ENCODE assay signal across 1 cellular context in genomic region chr22:19745155-19746133, GRCh38.
TF ChIP-seq lines count a peak whose summit lies in the region.

No MANE protein-coding gene starts in this region.

TF ChIP-seq in K562, 482 proteins besides CTCF, POLR2A, EP300 and RAD21 (continues in another document):
- TF ChIP-seq AFF4 (CRISPR knock-in tag; IDR thresholded peaks at IDR 0.05): no peak
- no peak for TF ChIP-seq NCOA2 (IDR thresholded peaks at IDR 0.05; ENCODE audit: partially characterized antibody in 2 of 2)
- TF ChIP-seq ZNF76 (CRISPR knock-in tag; IDR thresholded peaks at IDR 0.05; ENCODE audit: borderline replicate concordance): no peak
- TF ChIP-seq E2F6 (IDR thresholded peaks at IDR 0.05; ENCODE audit: borderline replicate concordance in 1 of 2, extremely low read depth in 1 of 2, insufficient read depth in 1 of 2, insufficient read length in 1 of 2, low read depth in 1 of 2, low read length in 1 of 2, poor library complexity in 1 of 2, severe bottlenecking in 1 of 2): peak in 1 of 2 experiments; percentile 50
- peak; percentile 24; the same call in 1 of the 2 replicates for TF ChIP-seq ETS1 (conservative IDR thresholded peaks at IDR 0.05; ENCODE audit: control insufficient read depth, low read depth, low read length)
- TF ChIP-seq EWSR1 (IDR thresholded peaks at IDR 0.05; ENCODE audit: borderline replicate concordance, low read depth, partially characterized antibody): no peak
- TF ChIP-seq HES1 (IDR thresholded peaks at IDR 0.05; ENCODE audit: low read depth): no peak
- TF ChIP-seq CHD4 (IDR thresholded peaks at IDR 0.05; ENCODE audit: insufficient read depth, insufficient replicate concordance, low read depth, low read length, poor library complexity, severe bottlenecking): peak; percentile 55
- no peak for TF ChIP-seq MBD2 (IDR thresholded peaks at IDR 0.05; ENCODE audit: borderline replicate concordance, low read depth)
- TF ChIP-seq NFXL1 (CRISPR knock-in tag; IDR thresholded peaks at IDR 0.05): no peak
- no peak for TF ChIP-seq PHTF2 (CRISPR knock-in tag; IDR thresholded peaks at IDR 0.05)
- TF ChIP-seq HDAC6 (IDR thresholded peaks at IDR 0.05; ENCODE audit: low read depth, low read length): no peak
- no peak for TF ChIP-seq AFF1 (IDR thresholded peaks at IDR 0.05; ENCODE audit: low read depth in 1 of 2, partially characterized antibody in 2 of 2)
- TF ChIP-seq PURB (CRISPR knock-in tag; IDR thresholded peaks at IDR 0.05; ENCODE audit: low read depth): no peak
- no peak for TF ChIP-seq ZBTB33 (CRISPR knock-in tag; IDR thresholded peaks at IDR 0.05)
- TF ChIP-seq TFE3 (CRISPR knock-in tag; IDR thresholded peaks at IDR 0.05): no peak
- no peak for TF ChIP-seq MEF2A (IDR thresholded peaks at IDR 0.05; ENCODE audit: control insufficient read depth, low read depth, low read length)
- TF ChIP-seq HNRNPLL (IDR thresholded peaks at IDR 0.05; ENCODE audit: low read depth, low read length, poor library complexity, severe bottlenecking): no peak
- no peak for TF ChIP-seq DEAF1 (CRISPR knock-in tag; IDR thresholded peaks at IDR 0.05)
- no peak for TF ChIP-seq DPF2 (IDR thresholded peaks at IDR 0.05)
- no peak for TF ChIP-seq E4F1 (CRISPR knock-in tag; IDR thresholded peaks at IDR 0.05; ENCODE audit: borderline replicate concordance)
- TF ChIP-seq ILK (tag; IDR thresholded peaks at IDR 0.05; ENCODE audit: borderline replicate concordance, low read depth): no peak
- TF ChIP-seq ZNF586 (CRISPR knock-in tag; conservative IDR thresholded peaks at IDR 0.05): no peak
- TF ChIP-seq CEBPB (tag; IDR thresholded peaks at IDR 0.05): no peak
- TF ChIP-seq RBM14 (IDR thresholded peaks at IDR 0.05; ENCODE audit: borderline replicate concordance, insufficient read depth, low read depth, low read length): 0 out of 2 replicates have a peak, but pooled peaks have one; percentile 25
- no peak for TF ChIP-seq MTA1 (IDR thresholded peaks at IDR 0.05; ENCODE audit: borderline replicate concordance)
- no peak for TF ChIP-seq NR2C2 (CRISPR knock-in tag; IDR thresholded peaks at IDR 0.05)
- TF ChIP-seq NR2C2 (tag; IDR thresholded peaks at IDR 0.05): no peak
- TF ChIP-seq NCOA1 (IDR thresholded peaks at IDR 0.05; ENCODE audit: low read depth): no peak
- peak; percentile 83; the same call in 1 of the 2 replicates for TF ChIP-seq THAP12 (CRISPR knock-in tag; IDR thresholded peaks at IDR 0.05)
- TF ChIP-seq HNRNPL (IDR thresholded peaks at IDR 0.05; ENCODE audit: low read depth, low read length): peak; percentile 74; the same call in 1 of the 2 replicates
- no peak for TF ChIP-seq TGIF2 (CRISPR knock-in tag; IDR thresholded peaks at IDR 0.05)
- TF ChIP-seq PKNOX1 (IDR thresholded peaks at IDR 0.05): peak; percentile 62; the same call in 1 of the 2 replicates
- no peak for TF ChIP-seq NFRKB (IDR thresholded peaks at IDR 0.05; ENCODE audit: low read depth)
